In the genomic region with DNA sequence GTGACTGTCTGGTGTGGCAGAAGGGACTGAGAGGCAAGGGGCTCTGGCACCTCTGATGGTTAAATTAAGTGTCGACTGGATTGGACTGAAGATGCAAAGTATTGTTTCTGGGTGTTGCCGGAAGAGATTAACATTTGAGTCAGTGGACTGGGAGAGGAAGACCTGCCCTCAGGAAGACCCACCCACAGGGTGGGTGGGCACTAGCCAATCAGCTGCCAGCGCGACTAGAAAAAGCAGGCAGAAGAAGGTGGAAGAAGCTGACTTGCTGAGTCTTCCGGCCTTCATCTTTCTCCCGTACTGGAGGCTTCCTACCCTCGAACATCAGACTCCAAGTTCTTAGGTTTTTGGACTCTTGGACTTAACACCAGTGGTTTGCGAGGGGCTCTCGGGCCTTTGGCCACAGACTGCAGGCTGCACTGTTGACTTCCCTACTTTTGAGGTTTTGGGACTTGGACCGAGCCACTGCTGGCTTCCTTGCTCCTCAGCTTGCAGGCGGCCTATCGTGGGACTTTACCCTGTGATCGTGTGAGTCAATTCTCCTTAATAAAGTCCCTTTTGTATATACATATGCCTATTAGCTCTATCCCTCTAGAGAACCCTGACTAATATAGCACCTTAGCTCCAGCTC, we compare ENCODE assay signal across 24 cellular contexts.
"Had no signal": no experiment of that assay in that cellular context is flagged by ENCODE, and none has a peak within 500 bp of the region (broad histone marks: within the 10 kb centered on the region; RNA-seq: fewer than 3 reads in every experiment).

No MANE protein-coding gene starts in this region.

- DNase-seq: activated CD4-positive, alpha-beta memory T cell treated with anti-CD3 and anti-CD28 coated beads, Interleukin-2, amount 10 ng/mL, durations not matched to agents 7 days and 5 days; activated CD4-positive, alpha-beta T cell treated with anti-CD3 and anti-CD28 coated beads for 1 hour; activated CD4-positive, alpha-beta T cell treated with anti-CD3 and anti-CD28 coated beads, Interleukin-2, amount 10 ng/mL, durations not matched to agents 7 days and 5 days; activated CD8-positive, alpha-beta memory T cell treated with anti-CD3 and anti-CD28 coated beads, Interleukin-2, amount 50 U/mL, for 48 hours; activated gamma-delta T cell; activated naive CD4-positive, alpha-beta T cell treated with anti-CD3 and anti-CD28 coated beads, Interleukin-2, amount 10 ng/mL, durations not matched to agents 7 days and 5 days; activated naive CD8-positive, alpha-beta T cell treated with anti-CD3 and anti-CD28 coated beads, Interleukin-2, amount 10 ng/mL, durations not matched to agents 7 days and 5 days; activated T-cell treated with anti-CD3 and anti-CD28 coated beads, Interleukin-2, amount 50 U/mL, for 24 hours; caudate nucleus; foreskin keratinocyte; left lung; nucleus accumbens; pancreas; psoas muscle; stimulated activated CD4-positive, alpha-beta T cell treated with anti-CD3 and anti-CD28 coated beads, Interleukin-15, amount 100 ng/mL, for 24 hours; stimulated activated CD4-positive, alpha-beta T cell treated with anti-CD3 and anti-CD28 coated beads, Interleukin-2, amount 100 ng/mL, for 24 hours; stimulated activated naive CD4-positive, alpha-beta T cell; T-helper 17 cell had no signal

- H3K9me3 Mint-ChIP-seq: activated CD4-positive, alpha-beta T cell treated with anti-CD3 and anti-CD28 coated beads, Interleukin-2, amount 10 ng/mL, durations not matched to agents 7 days and 5 days; dendritic cell treated with granulocyte-macrophage colony-stimulating factor and Interleukin-4, amounts not matched to agents 40 ng/mL and 50 ng/mL, for 4 days had no signal

- H3K36me3 Mint-ChIP-seq: activated naive CD4-positive, alpha-beta T cell treated with anti-CD3 and anti-CD28 coated beads, Interleukin-2, amount 10 ng/mL, durations not matched to agents 7 days and 5 days; activated naive CD8-positive, alpha-beta T cell treated with anti-CD3 and anti-CD28 coated beads, Interleukin-2, amount 10 ng/mL, durations not matched to agents 7 days and 5 days had no signal

- H3K27ac Mint-ChIP-seq: activated CD4-positive, alpha-beta memory T cell treated with anti-CD3 and anti-CD28 coated beads, Interleukin-2, amount 10 ng/mL, durations not matched to agents 7 days and 5 days; activated CD4-positive, alpha-beta T cell treated with anti-CD3 and anti-CD28 coated beads, Interleukin-2, amount 10 ng/mL, durations not matched to agents 7 days and 5 days; activated naive CD4-positive, alpha-beta T cell treated with anti-CD3 and anti-CD28 coated beads, Interleukin-2, amount 10 ng/mL, durations not matched to agents 7 days and 5 days; activated naive CD8-positive, alpha-beta T cell treated with anti-CD3 and anti-CD28 coated beads, Interleukin-2, amount 10 ng/mL, durations not matched to agents 7 days and 5 days; activated T-cell treated with anti-CD3 and anti-CD28 coated beads, Interleukin-2, amount 50 U/mL, for 24 hours; brain; dendritic cell treated with granulocyte-macrophage colony-stimulating factor and Interleukin-4, amounts not matched to agents 40 ng/mL and 50 ng/mL, for 4 days; T-helper 17 cell had no signal

- H3K4me1 ChIP-seq: ascending aorta, esophagus muscularis mucosa, foreskin keratinocyte, left lung, pancreas, psoas muscle, tibial nerve had no signal

- H3K27me3 ChIP-seq: ascending aorta, esophagus muscularis mucosa, pancreas, tibial nerve had no signal

- H3K4me3 ChIP-seq: ascending aorta, esophagus muscularis mucosa, left lung, pancreas, psoas muscle, tibial nerve had no signal

- H3K4me1 Mint-ChIP-seq: activated CD4-positive, alpha-beta memory T cell treated with anti-CD3 and anti-CD28 coated beads, Interleukin-2, amount 10 ng/mL, durations not matched to agents 7 days and 5 days; activated CD4-positive, alpha-beta T cell treated with anti-CD3 and anti-CD28 coated beads, Interleukin-2, amount 10 ng/mL, durations not matched to agents 7 days and 5 days; activated naive CD4-positive, alpha-beta T cell treated with anti-CD3 and anti-CD28 coated beads, Interleukin-2, amount 10 ng/mL, durations not matched to agents 7 days and 5 days; activated naive CD8-positive, alpha-beta T cell treated with anti-CD3 and anti-CD28 coated beads, Interleukin-2, amount 10 ng/mL, durations not matched to agents 7 days and 5 days had no signal

- H3K27me3 Mint-ChIP-seq: activated CD4-positive, alpha-beta memory T cell treated with anti-CD3 and anti-CD28 coated beads, Interleukin-2, amount 10 ng/mL, durations not matched to agents 7 days and 5 days; activated CD4-positive, alpha-beta T cell treated with anti-CD3 and anti-CD28 coated beads, Interleukin-2, amount 10 ng/mL, durations not matched to agents 7 days and 5 days; activated T-cell treated with anti-CD3 and anti-CD28 coated beads, Interleukin-2, amount 50 U/mL, for 24 hours; T-helper 17 cell had no signal

- H3K27ac ChIP-seq: ascending aorta, esophagus muscularis mucosa, foreskin keratinocyte, left lung, pancreas, psoas muscle, tibial nerve had no signal

- H3K36me3 ChIP-seq: ascending aorta, esophagus muscularis mucosa, left lung, pancreas, tibial nerve had no signal

- ATAC-seq: foreskin keratinocyte, pancreas, T-helper 17 cell had no signal

- H3K4me3 Mint-ChIP-seq: activated CD4-positive, alpha-beta memory T cell treated with anti-CD3 and anti-CD28 coated beads, Interleukin-2, amount 10 ng/mL, durations not matched to agents 7 days and 5 days; activated CD4-positive, alpha-beta T cell treated with anti-CD3 and anti-CD28 coated beads, Interleukin-2, amount 10 ng/mL, durations not matched to agents 7 days and 5 days; activated naive CD4-positive, alpha-beta T cell treated with anti-CD3 and anti-CD28 coated beads, Interleukin-2, amount 10 ng/mL, durations not matched to agents 7 days and 5 days; activated naive CD8-positive, alpha-beta T cell treated with anti-CD3 and anti-CD28 coated beads, Interleukin-2, amount 10 ng/mL, durations not matched to agents 7 days and 5 days; activated T-cell treated with anti-CD3 and anti-CD28 coated beads, Interleukin-2, amount 50 U/mL, for 24 hours; brain; dendritic cell treated with granulocyte-macrophage colony-stimulating factor and Interleukin-4, amounts not matched to agents 40 ng/mL and 50 ng/mL, for 4 days; T-helper 17 cell; WTC11 had no signal

- H3K9me3 ChIP-seq: ascending aorta, left lung, pancreas, psoas muscle had no signal
